ENCODE assay signal across 1 cellular context in genomic region chr1:212485895-212486590, GRCh38.
TF ChIP-seq lines count a peak whose summit lies in the region.

No MANE protein-coding gene starts in this region.

TF ChIP-seq in K562, 482 proteins besides CTCF, POLR2A, EP300 and RAD21 (continued from another document and continues in another):
- TF ChIP-seq GTF3C2 (IDR thresholded peaks at IDR 0.05; ENCODE audit: borderline replicate concordance, extremely low read depth, insufficient read length) (no peak), ATF4 (CRISPR knock-in tag; IDR thresholded peaks at IDR 0.05) (no peak), POU5F1 (IDR thresholded peaks at IDR 0.05; ENCODE audit: borderline replicate concordance, low read depth, low read length, partially characterized antibody) (no peak), E4F1 (CRISPR knock-in tag; IDR thresholded peaks at IDR 0.05; ENCODE audit: borderline replicate concordance) (no peak), POLR2AphosphoS5 (IDR thresholded peaks at IDR 0.05; ENCODE audit: control insufficient read depth, insufficient read depth, low read depth, low read length) (no peak), PTTG1 (tag; IDR thresholded peaks at IDR 0.05; ENCODE audit: low read depth) (0 out of 2 replicates have a peak, but pooled peaks have one; percentile 5), ZNF212 (CRISPR knock-in tag; IDR thresholded peaks at IDR 0.05) (no peak), ZBTB49 (CRISPR knock-in tag; IDR thresholded peaks at IDR 0.05; ENCODE audit: borderline replicate concordance) (no peak), ARHGAP35 (IDR thresholded peaks at IDR 0.05; ENCODE audit: partially characterized antibody) (no peak), ZKSCAN8 (CRISPR knock-in tag; IDR thresholded peaks at IDR 0.05) (no peak), E2F4 (CRISPR knock-in tag; IDR thresholded peaks at IDR 0.05; ENCODE audit: low read depth) (no peak), RREB1 (CRISPR knock-in tag; IDR thresholded peaks at IDR 0.05) (no peak; the same call in 1 of the 2 replicates), ZNF277 (CRISPR knock-in tag; IDR thresholded peaks at IDR 0.05; ENCODE audit: borderline replicate concordance) (no peak), ZNF449 (CRISPR knock-in tag; IDR thresholded peaks at IDR 0.05) (no peak), GTF2E2 (tag; IDR thresholded peaks at IDR 0.05) (no peak), NRF1 (conservative IDR thresholded peaks at IDR 0.05 in 1 of 2, IDR thresholded peaks at IDR 0.05 in 1 of 2) (peak; percentile 28 to 49; a peak in 3 of 4 replicates), JUNB (CRISPR knock-in tag; conservative IDR thresholded peaks at IDR 0.05) (0 out of 2 replicates have a peak, but pooled peaks have one; percentile 19), NR2C2 (CRISPR knock-in tag; IDR thresholded peaks at IDR 0.05) (no peak), NR2C2 (tag; IDR thresholded peaks at IDR 0.05) (peak; percentile 87), U2AF2 (optimal IDR thresholded peaks at IDR 0.05; ENCODE audit: low read depth, low read length) (no peak), TEAD1 (CRISPR knock-in tag; IDR thresholded peaks at IDR 0.05) (peak in 1 of 2 experiments; percentile 23; a peak in 1 of 4 replicates), TFAM (CRISPR knock-in tag; conservative IDR thresholded peaks at IDR 0.05) (no peak), ZBED1 (IDR thresholded peaks at IDR 0.05) (no peak), DDX20 (tag; IDR thresholded peaks at IDR 0.05; ENCODE audit: low read depth) (no peak), SOX6 (IDR thresholded peaks at IDR 0.05) (peak; percentile 92), SIN3B (IDR thresholded peaks at IDR 0.05; ENCODE audit: low read depth) (no peak), E2F5 (CRISPR knock-in tag; IDR thresholded peaks at IDR 0.05) (no peak), SUPT5H (IDR thresholded peaks at IDR 0.05) (no peak), SNRNP70 (optimal IDR thresholded peaks at IDR 0.05; ENCODE audit: low read depth, low read length) (no peak), DNMT1 (IDR thresholded peaks at IDR 0.05) (no peak), PBX2 (CRISPR knock-in tag; IDR thresholded peaks at IDR 0.05; ENCODE audit: low read depth) (0 out of 2 replicates have a peak, but pooled peaks have one; percentile 16), PBX2 (tag; conservative IDR thresholded peaks at IDR 0.05; ENCODE audit: low read depth) (peak; percentile 96)
